In genomic region chr3:52403955-52404354, GRCh38 we compare ENCODE assay signal across 1 cellular context.
TF ChIP-seq lines count a peak whose summit lies in the region.

No MANE protein-coding gene starts in this region.

TF ChIP-seq in K562, 482 proteins besides CTCF, POLR2A, EP300 and RAD21:
- TF ChIP-seq ZC3H11A (IDR thresholded peaks at IDR 0.05; ENCODE audit: low read depth, low read length) (no peak), NFIC (IDR thresholded peaks at IDR 0.05) (peak; percentile 54), SPI1 (IDR thresholded peaks at IDR 0.05; ENCODE audit: borderline replicate concordance, low read depth, low read length) (0 out of 2 replicates have a peak, but pooled peaks have one; percentile 20), PBX2 (CRISPR knock-in tag; IDR thresholded peaks at IDR 0.05; ENCODE audit: low read depth) (no peak), PBX2 (tag; conservative IDR thresholded peaks at IDR 0.05; ENCODE audit: low read depth) (no peak), TCFL5 (CRISPR knock-in tag; conservative IDR thresholded peaks at IDR 0.05) (no peak), CHAMP1 (IDR thresholded peaks at IDR 0.05) (no peak), MIER1 (IDR thresholded peaks at IDR 0.05; ENCODE audit: low read depth) (no peak), ELF4 (CRISPR knock-in tag; IDR thresholded peaks at IDR 0.05) (no peak)
TF ChIP-seq in K562: peak in this region for 2.
